In the genomic region with DNA sequence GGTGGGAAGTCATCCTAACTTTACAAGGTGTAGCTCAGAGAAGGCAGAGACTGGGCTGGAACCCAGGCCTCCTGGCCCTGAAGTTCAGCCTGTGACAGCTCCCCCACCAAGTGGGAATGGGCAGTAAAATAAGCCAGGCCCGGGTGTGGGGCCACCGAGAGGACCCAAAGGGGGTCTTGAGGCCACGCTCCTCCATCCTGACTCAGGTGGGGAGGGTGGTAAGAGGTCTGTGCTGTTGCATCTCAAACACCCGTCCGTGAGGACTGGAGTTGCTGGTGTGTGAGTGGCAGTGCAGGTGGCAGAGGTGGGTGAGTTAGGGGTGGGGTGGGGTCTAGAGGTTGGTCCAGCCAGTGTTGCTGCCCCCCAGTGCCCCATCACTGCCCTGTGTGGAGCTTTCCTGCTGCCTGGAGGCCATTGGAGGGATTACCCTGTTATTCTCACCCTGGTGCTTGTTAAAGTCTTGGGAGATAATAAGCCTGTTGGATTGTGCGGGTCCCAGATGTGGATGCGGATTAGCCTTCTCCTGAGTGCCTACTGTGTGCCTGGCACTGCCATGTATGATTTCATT, we compare ENCODE assay signal across 14 cellular contexts. TPM values are rescaled to one million over a fixed set of nuclear protein-coding genes. Genes with fewer than 3 reads are reported as not detected.
DNase-seq lines count a peak whose midpoint lies in the region; ATAC-seq and TF ChIP-seq lines count a peak whose summit lies in the region.
"Had no signal": no experiment of that assay in that cellular context is flagged by ENCODE, and none has a peak within 500 bp of the region (broad histone marks: within the 10 kb centered on the region; RNA-seq: fewer than 3 reads in every experiment).

No MANE protein-coding gene starts in this region.

- no peaks in the 10 kb centered on the region for H3K9me2 ChIP-seq in PC-9 (ENCODE audit: insufficient read depth)

- H3K27me3 ChIP-seq in mammary epithelial cell (ENCODE audit: insufficient read depth, low read length) (no peaks in the 10 kb centered on the region), breast epithelium (no peaks in the 10 kb centered on the region), foreskin keratinocyte (no peaks in the 10 kb centered on the region), PC-9 (ENCODE audit: insufficient read depth, low read depth) (no peaks in the 10 kb centered on the region)
- H3K27me3 ChIP-seq: esophagus squamous epithelium had no signal

- H4K20me1 ChIP-seq in mammary epithelial cell (ENCODE audit: insufficient read depth, low read length) (no peaks in the 10 kb centered on the region), PC-9 (ENCODE audit: insufficient read depth) (peaks cover 7% of the 10 kb centered on the region; the same call in 1 of the 2 replicates)

- TF ChIP-seq POLR2A in breast epithelium (IDR thresholded peaks at IDR 0.05) = no peak

- H3K4me1 ChIP-seq in mammary epithelial cell (ENCODE audit: insufficient read depth, low read length) (peaks cover 3% of the 10 kb centered on the region), breast epithelium (no peaks in the 10 kb centered on the region), foreskin keratinocyte (no peaks in the 10 kb centered on the region), PC-9 (replicated peaks; ENCODE audit: insufficient read depth) (peaks cover 7% of the 10 kb centered on the region)
- H3K4me1 ChIP-seq: HAP-1 had no signal

- H3K4me2 ChIP-seq in mammary epithelial cell (ENCODE audit: insufficient read depth, low read depth, low read length) = no peak overlapping the region
- H3K4me2 ChIP-seq in PC-9 = no peak overlapping the region

- H3K9me3 Mint-ChIP-seq in WTC11 (no peaks in the 10 kb centered on the region), type B pancreatic cell (no peaks in the 10 kb centered on the region)
- H3K9me3 Mint-ChIP-seq: naive thymus-derived CD4-positive, alpha-beta T cell had no signal

- H3K79me2 ChIP-seq in mammary epithelial cell (ENCODE audit: insufficient read depth, low read length) (peaks cover 4% of the 10 kb centered on the region), PC-9 (ENCODE audit: low read depth) (no peaks in the 10 kb centered on the region)

- H3K4me1 Mint-ChIP-seq in WTC11 (peaks cover 11% of the 10 kb centered on the region), type B pancreatic cell (ENCODE audit: unreplicated experiment) (peaks cover 12% of the 10 kb centered on the region)

- 0 out of 2 replicates have a peak overlapping the region, but pooled peaks have one; percentile 31 for H3K27ac Mint-ChIP-seq in WTC11
- H3K27ac Mint-ChIP-seq in type B pancreatic cell = no peak overlapping the region
- H3K27ac Mint-ChIP-seq: naive thymus-derived CD4-positive, alpha-beta T cell had no signal

- DNase-seq in mammary epithelial cell = no peak
- DNase-seq in breast epithelium (ENCODE audit: low spot score in 2 of 2) = no peak
- no peak for DNase-seq in WTC11 (ENCODE audit: low spot score)
- DNase-seq in foreskin keratinocyte = no peak
- DNase-seq in type B pancreatic cell (ENCODE audit: extremely low spot score, unreplicated experiment) = no peak
- no peak for DNase-seq in Ammon's horn (ENCODE audit: low spot score)
- no peak for DNase-seq in PC-9
- no peak for DNase-seq in ACHN
- DNase-seq: activated naive CD4-positive, alpha-beta T cell treated with Interleukin-2 at 50 U/mL for 16 hours; central memory CD4-positive, alpha-beta T cell; esophagus squamous epithelium; naive thymus-derived CD4-positive, alpha-beta T cell; NCI-H1092 treated with DMSO at 0.1 percent for 48 hours had no signal

- H3K4me3 Mint-ChIP-seq in WTC11 = no peak overlapping the region
- no peak overlapping the region for H3K4me3 Mint-ChIP-seq in type B pancreatic cell
- H3K4me3 Mint-ChIP-seq: naive thymus-derived CD4-positive, alpha-beta T cell had no signal

- no peak overlapping the region for H3K27ac ChIP-seq in mammary epithelial cell (ENCODE audit: insufficient read depth, low read depth, low read length)
- peak overlapping the region in 1 of 2 donors; percentile 19 for H3K27ac ChIP-seq in breast epithelium
- H3K27ac ChIP-seq in foreskin keratinocyte = no peak overlapping the region
- no peak overlapping the region for H3K27ac ChIP-seq in PC-9
- H3K27ac ChIP-seq: esophagus squamous epithelium had no signal

- dilution Hi-C loops in mammary epithelial cell (cut with HindIII; ENCODE audit: low sequenced_read_pairs) = no loop called here

- intact Hi-C loops in mammary epithelial cell (cut with micrococcal nuclease) = no loop called here
- intact Hi-C loops in breast epithelium (cut with DNase I; ENCODE audit: low total_unique reads) = loop anchor here (5.0 kb wide), 1 partner anchor 623 kb away; no protein-coding TSS in a partner anchor
- intact Hi-C loops in PC-9 (cut with micrococcal nuclease; ENCODE audit: unreplicated experiment) = no loop called here

- H3K36me3 ChIP-seq in mammary epithelial cell (ENCODE audit: insufficient read depth, low read length) (peaks cover 11% of the 10 kb centered on the region), breast epithelium (peaks cover 5% of the 10 kb centered on the region), PC-9 (ENCODE audit: low read depth) (peaks cover 19% of the 10 kb centered on the region; the same call in 1 of the 2 replicates)

- TF ChIP-seq CTCF in mammary epithelial cell (conservative IDR thresholded peaks at IDR 0.05 in 1 of 2, IDR thresholded peaks at IDR 0.05 in 1 of 2; ENCODE audit: extremely low read depth in 1 of 2, insufficient read depth in 1 of 2, low read depth in 1 of 2, low read length in 2 of 2) = peak; percentile 9 to 12
- no peak for TF ChIP-seq CTCF in breast epithelium (IDR thresholded peaks at IDR 0.05)
- no peak for TF ChIP-seq CTCF in WTC11 (IDR thresholded peaks at IDR 0.05)
- peak; percentile 34 for TF ChIP-seq CTCF in foreskin keratinocyte (conservative IDR thresholded peaks at IDR 0.05)
- TF ChIP-seq CTCF in type B pancreatic cell (conservative IDR thresholded peaks at IDR 0.05) = peak; percentile 34
- TF ChIP-seq CTCF in PC-9 (conservative IDR thresholded peaks at IDR 0.05) = no peak

- no peaks in the 10 kb centered on the region for H3K27me3 Mint-ChIP-seq in WTC11 (ENCODE audit: low read depth)
- peaks cover 4% of the 10 kb centered on the region for H3K27me3 Mint-ChIP-seq in type B pancreatic cell

- no peak overlapping the region for H2AFZ ChIP-seq in mammary epithelial cell (ENCODE audit: low read depth, low read length)
- H2AFZ ChIP-seq in PC-9 = no peak overlapping the region

- CTCF ChIA-PET in mammary epithelial cell (lab: Charles Lee; ENCODE audit: low non-redundant PET) = no interaction called here
- CTCF ChIA-PET in WTC11 (lab: Charles Lee) = interaction anchor here (0.7 to 3.4 kb wide), 15 partner anchors 9 to 131 kb away, joined by 3 to 46 read pairs (median 5); a partner anchor contains a TSS
- CTCF ChIA-PET in PC-9 (lab: Charles Lee) = interaction anchor here (0.7 to 1.7 kb wide), 2 partner anchors 11 to 147 kb away, joined by 3 to 4 read pairs; no protein-coding TSS in a partner anchor

- H3K9me3 ChIP-seq in mammary epithelial cell (replicated peaks; ENCODE audit: insufficient read depth, low read length) (no peaks in the 10 kb centered on the region), breast epithelium (no peaks in the 10 kb centered on the region), PC-9 (ENCODE audit: insufficient read depth, low read depth) (no peaks in the 10 kb centered on the region)
- H3K9me3 ChIP-seq: esophagus squamous epithelium, HAP-1 had no signal

- peaks cover 34% of the 10 kb centered on the region for H3K36me3 Mint-ChIP-seq in WTC11
- peaks cover 14% of the 10 kb centered on the region for H3K36me3 Mint-ChIP-seq in type B pancreatic cell

- POLR2A ChIA-PET in WTC11 (lab: Charles Lee) = interaction anchor here (0.5 to 4.0 kb wide), 10 partner anchors 9 to 149 kb away, joined by 3 to 27 read pairs (median 4); a partner anchor contains a TSS
- POLR2A ChIA-PET in PC-9 (lab: Charles Lee; ENCODE audit: unreplicated experiment) = interaction anchor here (0.7 kb wide), 1 partner anchor 12 kb away, joined by 4 read pairs; no protein-coding TSS in a partner anchor

- H3K4me3 ChIP-seq in mammary epithelial cell (replicated peaks in 1 of 3; ENCODE audit: insufficient read depth in 1 of 3, low read depth in 2 of 3, low read length in 3 of 3) (no peak overlapping the region), breast epithelium (no peak overlapping the region), PC-9 (no peak overlapping the region)
- H3K4me3 ChIP-seq: esophagus squamous epithelium, HAP-1 had no signal

- BruUV-seq in mammary epithelial cell (replicated peaks; lab: Mats Ljungman, UMichigan) (no TSS peak), PC-9 (replicated peaks; lab: Mats Ljungman, UMichigan) (no TSS peak)

- peaks cover 48% of the 10 kb centered on the region for H3F3A ChIP-seq in PC-9 (ENCODE audit: insufficient read depth, low read depth)

- in situ Hi-C loops in mammary epithelial cell (cut with MboI; ENCODE audit: low sequenced_read_pairs in 2 of 2) = no loop called here
- in situ Hi-C loops in ACHN (cut with HindIII; ENCODE audit: low pct_ligation_motif_present, low pct_unique_long_range_greater_than_20kb, low sequenced_read_pairs) = no loop called here

- H3K9ac ChIP-seq in mammary epithelial cell (ENCODE audit: insufficient read depth, low read length) = no peak overlapping the region

- ATAC-seq in WTC11 = peak; percentile 61
- no peak for ATAC-seq in foreskin keratinocyte
- ATAC-seq: naive thymus-derived CD4-positive, alpha-beta T cell had no signal

- WGBS in mammary epithelial cell (ENCODE audit: low coverage, missing lambda C conversion rate) = 33% methylated on average over 3 of the region's 7 CpGs

TF ChIP-seq in WTC11, 78 proteins besides CTCF, POLR2A, EP300 and RAD21 (continues in another document):
- TF ChIP-seq ZNF121 (CRISPR knock-in tag; IDR thresholded peaks at IDR 0.05) (0 out of 2 replicates have a peak, but pooled peaks have one; percentile 1), EMX1 (CRISPR knock-in tag; IDR thresholded peaks at IDR 0.05) (0 out of 2 replicates have a peak, but pooled peaks have one; percentile 20)

RNA-seq across cellular contexts. Expression of a gene that starts 12.7 kb away (rescaled TPM):
- 100 to 1,000 TPM in 1 of 2 donors, 10 to 100 TPM in 1; 32.5 to 519 TPM for total RNA-seq in mammary epithelial cell
- polyA plus RNA-seq in mammary epithelial cell = 136 TPM
- 118 TPM for polyA minus RNA-seq in mammary epithelial cell
- total RNA-seq in breast epithelium = 100 to 1,000 TPM; 168 to 264 (median 259) TPM
- 411 to 478 TPM (median 473 TPM) in 3 replicates for total RNA-seq in WTC11 (2021)
- total RNA-seq in foreskin keratinocyte = 194 and 216 TPM in 2 replicates
- polyA plus RNA-seq in foreskin keratinocyte = 211 and 241 TPM in 2 replicates
- 151 and 229 TPM in 2 replicates for total RNA-seq in type B pancreatic cell (ENCODE audit: low replicate concordance)
- total RNA-seq in PC-9 (2021) = 152 and 180 TPM in 2 replicates

RNA-seq across cellular contexts. Expression of a gene that starts 49.0 kb away (rescaled TPM):
- total RNA-seq in mammary epithelial cell (10 to 100 TPM in 1 of 2 donors, 1 to 10 TPM in 1; 9.5 to 13.3 TPM), breast epithelium (10 to 100 TPM; 10.5 to 25.9 (median 14.8) TPM), WTC11 (2021) (4.7 to 12.2 TPM (median 5.3 TPM) in 3 replicates), foreskin keratinocyte (6.4 and 11.1 TPM in 2 replicates), type B pancreatic cell (ENCODE audit: low replicate concordance) (7.5 and 11.3 TPM in 2 replicates), PC-9 (2021) (7.9 and 9.9 TPM in 2 replicates)
- polyA plus RNA-seq in mammary epithelial cell (4.4 TPM), foreskin keratinocyte (5.1 and 8.5 TPM in 2 replicates)
- 5.9 TPM for polyA minus RNA-seq in mammary epithelial cell

Comparison
In these comparisons a context has a peak if more than half of its experiments do, and no peak if none do; other contexts are left out.
1. CTCF ChIP-seq: peak in mammary epithelial cell (2 of 2), foreskin keratinocyte (single experiment) and type B pancreatic cell (single experiment); none in breast epithelium (0 of 3), WTC11 (single experiment) and PC-9 (single experiment).